Comparison of ENCODE assay signal across 8 cellular contexts in the genomic region with DNA sequence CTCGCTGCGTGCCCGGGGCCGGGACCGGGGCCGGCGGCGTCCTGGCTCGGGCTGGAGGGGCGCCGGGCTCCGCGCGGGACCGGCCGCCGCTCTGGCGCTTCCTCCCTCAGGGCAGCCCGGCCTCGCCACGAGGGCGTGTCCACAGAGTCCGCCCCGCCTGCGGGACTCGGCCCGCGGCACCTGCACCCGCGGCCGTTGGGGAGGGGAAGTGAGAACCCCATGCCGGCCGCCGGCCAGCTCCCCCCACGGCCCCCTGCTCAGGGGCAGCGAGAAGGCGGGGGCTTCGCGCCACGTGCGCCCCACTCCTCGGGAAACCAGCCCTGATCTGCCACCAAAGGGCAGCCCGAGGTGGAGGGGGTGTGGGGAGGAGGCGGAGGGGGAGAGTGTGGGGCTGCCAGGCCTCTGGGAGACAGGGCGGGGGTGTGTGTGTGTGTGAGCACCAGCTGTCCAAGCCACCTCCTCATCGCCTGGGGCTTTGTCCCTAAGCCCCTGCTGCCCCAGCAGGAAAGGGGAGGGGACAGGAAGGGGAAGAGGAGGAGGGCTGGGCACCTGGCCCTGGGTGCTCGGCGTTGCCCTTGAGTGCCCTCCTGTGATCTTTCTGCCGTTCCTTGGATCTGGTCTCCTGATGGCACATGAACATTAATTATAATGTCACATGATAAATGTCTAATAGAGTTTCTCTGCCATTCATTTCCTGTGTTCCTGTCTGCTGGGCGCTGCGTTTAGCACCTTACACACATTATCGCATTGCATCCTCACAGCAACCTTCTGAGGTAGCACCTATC. TPM values are rescaled to one million over a fixed set of nuclear protein-coding genes. Genes with fewer than 3 reads are reported as not detected.
DNase-seq lines count a peak whose midpoint lies in the region; ATAC-seq and TF ChIP-seq lines count a peak whose summit lies in the region.

A gene with protein sequence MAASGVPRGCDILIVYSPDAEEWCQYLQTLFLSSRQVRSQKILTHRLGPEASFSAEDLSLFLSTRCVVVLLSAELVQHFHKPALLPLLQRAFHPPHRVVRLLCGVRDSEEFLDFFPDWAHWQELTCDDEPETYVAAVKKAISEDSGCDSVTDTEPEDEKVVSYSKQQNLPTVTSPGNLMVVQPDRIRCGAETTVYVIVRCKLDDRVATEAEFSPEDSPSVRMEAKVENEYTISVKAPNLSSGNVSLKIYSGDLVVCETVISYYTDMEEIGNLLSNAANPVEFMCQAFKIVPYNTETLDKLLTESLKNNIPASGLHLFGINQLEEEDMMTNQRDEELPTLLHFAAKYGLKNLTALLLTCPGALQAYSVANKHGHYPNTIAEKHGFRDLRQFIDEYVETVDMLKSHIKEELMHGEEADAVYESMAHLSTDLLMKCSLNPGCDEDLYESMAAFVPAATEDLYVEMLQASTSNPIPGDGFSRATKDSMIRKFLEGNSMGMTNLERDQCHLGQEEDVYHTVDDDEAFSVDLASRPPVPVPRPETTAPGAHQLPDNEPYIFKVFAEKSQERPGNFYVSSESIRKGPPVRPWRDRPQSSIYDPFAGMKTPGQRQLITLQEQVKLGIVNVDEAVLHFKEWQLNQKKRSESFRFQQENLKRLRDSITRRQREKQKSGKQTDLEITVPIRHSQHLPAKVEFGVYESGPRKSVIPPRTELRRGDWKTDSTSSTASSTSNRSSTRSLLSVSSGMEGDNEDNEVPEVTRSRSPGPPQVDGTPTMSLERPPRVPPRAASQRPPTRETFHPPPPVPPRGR (minus strand): TSS at position 93 of the 785 bp plus-strand sequence. CDS start 120 bp downstream, outside the sequence.

- peaks cover 3% of the 10 kb centered on the region for H3K36me3 Mint-ChIP-seq in activated T-helper 2 cell treated with anti-CD3 and anti-CD28 coated beads, Interferon-gamma antibody, Interleukin-2, Interleukin-4, amounts not matched to agents 10 μg/mL and 5 μg/mL and 100 μg/mL, durations not matched to agents 14 hours and 24 hours and 36 hours (ENCODE audit: low read depth)

- DNase-seq in CD1c-positive myeloid dendritic cell (ENCODE audit: extremely low spot score) (peak; percentile 88), NT2/D1 (ENCODE audit: low read depth, low spot score) (no peak), heart right ventricle (peak; percentile 24 to 66), SW 1271 (lab: John Stamatoyannopoulos, UW) (no peak)
- DNase-seq in activated T-helper 2 cell treated with anti-CD3 and anti-CD28 coated beads, Interferon-gamma antibody, Interleukin-2, Interleukin-4, amounts not matched to agents 10 μg/mL and 5 μg/mL and 100 μg/mL, durations not matched to agents 14 hours and 24 hours and 36 hours (ENCODE audit: low spot score): peak; percentile 28

- intact Hi-C loops in activated T-helper 2 cell treated with anti-CD3 and anti-CD28 coated beads, Interferon-gamma antibody, Interleukin-2, Interleukin-4, amounts not matched to agents 10 μg/mL and 5 μg/mL and 100 μg/mL, durations not matched to agents 14 hours and 24 hours and 36 hours (cut with micrococcal nuclease): loop anchor here (1.0 kb wide), 1 partner anchor 77 kb away; no protein-coding TSS in a partner anchor
- intact Hi-C loops in heart right ventricle (cut with DNase I): no loop called here

- no peaks in the 10 kb centered on the region for H3K36me3 ChIP-seq in NT2/D1 (ENCODE audit: insufficient read depth, insufficient read length, low read length)
- H3K36me3 ChIP-seq in heart right ventricle: no peaks in the 10 kb centered on the region
- H3K36me3 ChIP-seq in rectal smooth muscle tissue (ENCODE audit: control insufficient read depth, insufficient read depth, low read length): no peaks in the 10 kb centered on the region

- TF ChIP-seq CTCF in heart right ventricle (IDR thresholded peaks at IDR 0.05): no peak

- H3K9me3 Mint-ChIP-seq in activated T-helper 2 cell treated with anti-CD3 and anti-CD28 coated beads, Interferon-gamma antibody, Interleukin-2, Interleukin-4, amounts not matched to agents 10 μg/mL and 5 μg/mL and 100 μg/mL, durations not matched to agents 14 hours and 24 hours and 36 hours: no peaks in the 10 kb centered on the region

- H3K27ac ChIP-seq in heart right ventricle: peak within 1 kb of the TSS in 6 of 10 donors; percentile 35 to 92 (median 58)
- no peak within 1 kb of the TSS for H3K27ac ChIP-seq in rectal smooth muscle tissue (ENCODE audit: low read depth, low read length)

- H3K9me3 ChIP-seq in NT2/D1 (ENCODE audit: insufficient read depth, low read length) (no peaks in the 10 kb centered on the region), heart right ventricle (no peaks in the 10 kb centered on the region)

- H3K9ac ChIP-seq in NT2/D1 (ENCODE audit: insufficient read length, low read depth) (peak within 1 kb of the TSS; percentile 70), rectal smooth muscle tissue (ENCODE audit: low read length) (peak within 1 kb of the TSS; percentile 8)

- peak within 1 kb of the TSS; percentile 91 for H3K4me3 Mint-ChIP-seq in activated T-helper 2 cell treated with anti-CD3 and anti-CD28 coated beads, Interferon-gamma antibody, Interleukin-2, Interleukin-4, amounts not matched to agents 10 μg/mL and 5 μg/mL and 100 μg/mL, durations not matched to agents 14 hours and 24 hours and 36 hours (ENCODE audit: low read depth)

- ATAC-seq in GM19372 (IDR thresholded peaks at IDR 0.05; ENCODE audit: low read depth, unreplicated experiment) (peak; percentile 69), HG03521 (IDR thresholded peaks at IDR 0.05; ENCODE audit: unreplicated experiment) (peak; percentile 63), heart right ventricle (peak; percentile 69 to 88 (median 78))

- no peaks in the 10 kb centered on the region for H3K4me1 ChIP-seq in NT2/D1 (ENCODE audit: insufficient read depth, insufficient read length)
- H3K4me1 ChIP-seq in heart right ventricle: peaks cover 0 to 39% (median 9%) of the 10 kb centered on the region in 9 donors
- H3K4me1 ChIP-seq in rectal smooth muscle tissue (ENCODE audit: control insufficient read depth, insufficient read depth, low read length): peaks cover 3% of the 10 kb centered on the region

- H3K27me3 Mint-ChIP-seq in activated T-helper 2 cell treated with anti-CD3 and anti-CD28 coated beads, Interferon-gamma antibody, Interleukin-2, Interleukin-4, amounts not matched to agents 10 μg/mL and 5 μg/mL and 100 μg/mL, durations not matched to agents 14 hours and 24 hours and 36 hours (ENCODE audit: low read depth): peaks cover 25% of the 10 kb centered on the region

- H3K4me1 Mint-ChIP-seq in activated T-helper 2 cell treated with anti-CD3 and anti-CD28 coated beads, Interferon-gamma antibody, Interleukin-2, Interleukin-4, amounts not matched to agents 10 μg/mL and 5 μg/mL and 100 μg/mL, durations not matched to agents 14 hours and 24 hours and 36 hours (ENCODE audit: low read depth): peaks cover 30% of the 10 kb centered on the region

- peak within 1 kb of the TSS; percentile 74 for H3K27ac Mint-ChIP-seq in activated T-helper 2 cell treated with anti-CD3 and anti-CD28 coated beads, Interferon-gamma antibody, Interleukin-2, Interleukin-4, amounts not matched to agents 10 μg/mL and 5 μg/mL and 100 μg/mL, durations not matched to agents 14 hours and 24 hours and 36 hours

- 2 to 3% methylated on average over 40 to 51 of the region's 52 CpGs for WGBS in heart right ventricle, 2 donors

- H3K4me3 ChIP-seq in NT2/D1 (ENCODE audit: insufficient read length, low read depth) (peak within 1 kb of the TSS; percentile 66), heart right ventricle (peak within 1 kb of the TSS; percentile 26 to 74 (median 60)), rectal smooth muscle tissue (ENCODE audit: low read length) (peak within 1 kb of the TSS; percentile 65)

- peaks cover 19% of the 10 kb centered on the region for H3K27me3 ChIP-seq in NT2/D1 (ENCODE audit: insufficient read depth, insufficient read length)
- H3K27me3 ChIP-seq in heart right ventricle: peaks cover 0 to 22% (median 0%) of the 10 kb centered on the region in 7 donors
- peaks cover 2% of the 10 kb centered on the region for H3K27me3 ChIP-seq in rectal smooth muscle tissue (ENCODE audit: control insufficient read depth, insufficient read depth, low read length)

RNA-seq across cellular contexts. Expression of the gene that starts here (rescaled TPM):
- 12.4 and 14.0 TPM in 2 replicates for total RNA-seq in activated T-helper 2 cell treated with anti-CD3 and anti-CD28 coated beads, Interferon-gamma antibody, Interleukin-2, Interleukin-4, amounts not matched to agents 10 μg/mL and 5 μg/mL and 100 μg/mL, durations not matched to agents 14 hours and 24 hours and 36 hours
- total RNA-seq in heart right ventricle: 10 to 100 TPM in 1 of 10 donors, 1 to 10 TPM in 9; 2.4 to 22.1 (median 4.4) TPM
- polyA plus RNA-seq in heart right ventricle: 1 to 10 TPM; 1.0 to 1.5 TPM

Comparison
In these comparisons a context has a peak if more than half of its experiments do, and no peak if none do; other contexts are left out.
1. DNase-seq: peak in CD1c-positive myeloid dendritic cell (single experiment), activated T-helper 2 cell treated with anti-CD3 and anti-CD28 coated beads, Interferon-gamma antibody, Interleukin-2, Interleukin-4, amounts not matched to agents 10 μg/mL and 5 μg/mL and 100 μg/mL, durations not matched to agents 14 hours and 24 hours and 36 hours (single experiment) and heart right ventricle (2 of 2); none in NT2/D1 (single experiment) and SW 1271 (0 of 2).
2. Peak in every context shown above with its lines, with median percentiles within 50 percentile points of each other: ATAC-seq and H3K4me3 ChIP-seq.